In genomic region chr3:50269977-50270413, GRCh38 we compare ENCODE assay signal across 8 cellular contexts. TPM values are rescaled to one million over a fixed set of nuclear protein-coding genes. Genes with fewer than 3 reads are reported as not detected.
DNase-seq lines count a peak whose midpoint lies in the region; ATAC-seq and TF ChIP-seq lines count a peak whose summit lies in the region.
"Had no signal": no experiment of that assay in that cellular context is flagged by ENCODE, and none has a peak within 500 bp of the region (broad histone marks: within the 10 kb centered on the region; RNA-seq: fewer than 3 reads in every experiment).

No MANE protein-coding gene starts in this region.

- H3K27ac Mint-ChIP-seq in activated T-helper 17 cell treated with anti-CD3 and anti-CD28 coated beads, Interleukin-2, amount 50 U/mL, for 72 hours, result no peak overlapping the region

- H3K4me2 ChIP-seq in mesenchymal stem cell (ENCODE audit: low read length, poor library complexity, severe bottlenecking), result no peak overlapping the region

- H3K4me3 ChIP-seq in AG04449 (ENCODE audit: low read depth, low read length) (peak overlapping the region; percentile 38), WI38 (ENCODE audit: low read depth, low read length) (peak overlapping the region; percentile 56), mesenchymal stem cell (ENCODE audit: insufficient read depth in 1 of 2, low read depth in 1 of 2, low read length in 2 of 2) (no peak overlapping the region)

- no peak overlapping the region for H2BK5ac ChIP-seq in mesenchymal stem cell (ENCODE audit: low read depth, low read length, poor library complexity, severe bottlenecking)

- H3K27me3 Mint-ChIP-seq in activated T-helper 17 cell treated with anti-CD3 and anti-CD28 coated beads, Interleukin-2, amount 50 U/mL, for 72 hours, result peaks cover 12% of the 10 kb centered on the region

- peak overlapping the region; percentile 23 for H2AK5ac ChIP-seq in mesenchymal stem cell (ENCODE audit: low read length, severe bottlenecking)

- peak overlapping the region in 1 of 2 experiments; percentile 61 for H3K18ac ChIP-seq in mesenchymal stem cell (ENCODE audit: low read depth in 1 of 2, low read length in 2 of 2)

- peak overlapping the region in 1 of 2 experiments; percentile 37 for H2BK12ac ChIP-seq in mesenchymal stem cell (ENCODE audit: low read length in 2 of 2)

- peak overlapping the region in 1 of 2 experiments; percentile 75 for H3K23ac ChIP-seq in mesenchymal stem cell (ENCODE audit: low read length in 2 of 2)

- H3K9me3 Mint-ChIP-seq in activated T-helper 17 cell treated with anti-CD3 and anti-CD28 coated beads, Interleukin-2, amount 50 U/mL, for 72 hours, result no peaks in the 10 kb centered on the region
- H3K9me3 Mint-ChIP-seq: nephron progenitor cell had no signal

- no peaks in the 10 kb centered on the region for H3K9me3 ChIP-seq in mesenchymal stem cell (ENCODE audit: control insufficient read depth, low read length)

- H3K4me3 Mint-ChIP-seq in activated T-helper 17 cell treated with anti-CD3 and anti-CD28 coated beads, Interleukin-2, amount 50 U/mL, for 72 hours, result no peak overlapping the region
- H3K4me3 Mint-ChIP-seq: CD14-positive monocyte had no signal

- 91% methylated on average over 8 of the region's 8 CpGs for WGBS in mesenchymal stem cell

- CTCF ChIA-PET in AG04449 (lab: Yijun Ruan, JAX), result interaction anchor here (1.0 to 40.0 kb wide), 6 partner anchors 9 to 148 kb away, joined by 3 to 1609 read pairs (median 8); partner anchors contain the start of genes GNAI2, GNAT1 and LSMEM2

- peak overlapping the region in 1 of 2 experiments; percentile 22 for H3K4ac ChIP-seq in mesenchymal stem cell (ENCODE audit: low read depth in 1 of 2, low read length in 2 of 2)

- H2AFZ ChIP-seq in mesenchymal stem cell (ENCODE audit: low read depth, low read length), result no peak overlapping the region

- TF ChIP-seq CTCF in AG04449 (IDR thresholded peaks at IDR 0.05; ENCODE audit: insufficient read depth, low read length, missing control alignments), result no peak
- TF ChIP-seq CTCF in WI38 (IDR thresholded peaks at IDR 0.05; ENCODE audit: low read depth, low read length), result no peak

- DNase-seq in AG04449 (ENCODE audit: low read depth, low spot score) (no peak), mesenchymal stem cell (peak; percentile 42), SKM-1 (lab: John Stamatoyannopoulos, UW; ENCODE audit: unreplicated experiment) (no peak)
- DNase-seq: nephron progenitor cell had no signal

- H3K9ac ChIP-seq in mesenchymal stem cell (ENCODE audit: low read length), result no peak overlapping the region

- no peaks in the 10 kb centered on the region for H3K79me1 ChIP-seq in mesenchymal stem cell (replicated peaks; ENCODE audit: low read length, poor library complexity, severe bottlenecking)

- peak overlapping the region in 1 of 2 experiments; percentile 68 for H3K14ac ChIP-seq in mesenchymal stem cell (ENCODE audit: low read length in 2 of 2)

- H2BK15ac ChIP-seq in mesenchymal stem cell (ENCODE audit: low read depth, poor library complexity, severe bottlenecking), result no peak overlapping the region

- peaks cover 9% of the 10 kb centered on the region for H3K4me1 Mint-ChIP-seq in activated T-helper 17 cell treated with anti-CD3 and anti-CD28 coated beads, Interleukin-2, amount 50 U/mL, for 72 hours

- no peaks in the 10 kb centered on the region for H3K36me3 ChIP-seq in mesenchymal stem cell (ENCODE audit: control insufficient read depth in 1 of 2, insufficient read depth in 2 of 2, low read depth in 1 of 2, low read length in 2 of 2)

- peak overlapping the region; percentile 5 for H4K91ac ChIP-seq in mesenchymal stem cell (ENCODE audit: low read length)

- no peak overlapping the region for H4K8ac ChIP-seq in mesenchymal stem cell (ENCODE audit: low read length)

- H3K27ac ChIP-seq in mesenchymal stem cell (ENCODE audit: low read length, poor library complexity, severe bottlenecking), result no peak overlapping the region

- POLR2A ChIA-PET in AG04449 (lab: Yijun Ruan, JAX), result interaction anchor here (0.6 to 1.4 kb wide), 3 partner anchors 22 to 43 kb away, joined by 3 to 5 read pairs (median 4); partner anchors contain the start of genes GNAI2 and IFRD2

- H2BK120ac ChIP-seq in mesenchymal stem cell (ENCODE audit: low read depth, low read length), result no peak overlapping the region

- H3K36me3 Mint-ChIP-seq in activated T-helper 17 cell treated with anti-CD3 and anti-CD28 coated beads, Interleukin-2, amount 50 U/mL, for 72 hours (ENCODE audit: low read depth), result no peaks in the 10 kb centered on the region

- H3K4me1 ChIP-seq in mesenchymal stem cell (ENCODE audit: control insufficient read depth, insufficient read depth, low read depth, low read length), result peaks cover 73% of the 10 kb centered on the region

- peaks cover 13 to 16% of the 10 kb centered on the region in 2 experiments for H3K27me3 ChIP-seq in mesenchymal stem cell (ENCODE audit: control insufficient read depth in 1 of 2, insufficient read depth in 1 of 2, low read length in 2 of 2)

- no peak for ATAC-seq in activated T-helper 17 cell treated with anti-CD3 and anti-CD28 coated beads, Interleukin-2, amount 50 U/mL, for 72 hours (replicated peaks)
- ATAC-seq in GM19324 (IDR thresholded peaks at IDR 0.05; ENCODE audit: low FRiP score, unreplicated experiment), result no peak

RNA-seq across cellular contexts. Expression of gene SEMA3B, which starts 1.0 kb away (rescaled TPM):
- 4.7 TPM for polyA plus RNA-seq in mesenchymal stem cell (2013, experiment 1 of 2)
- 4.8 TPM for polyA plus RNA-seq in mesenchymal stem cell (2013, experiment 2 of 2)
- 1 to 10 TPM; 1.2 to 2.3 TPM for total RNA-seq in activated T-helper 17 cell treated with anti-CD3 and anti-CD28 coated beads, Interleukin-2, amount 50 U/mL, for 72 hours
- polyA plus RNA-seq: CD14-positive monocyte had no signal

RNA-seq across cellular contexts. Expression of gene LSMEM2, which starts 8.9 kb away (rescaled TPM):
- not detected for polyA plus RNA-seq in mesenchymal stem cell (2013, experiment 1 of 2)
- polyA plus RNA-seq in mesenchymal stem cell (2013, experiment 2 of 2), result not detected
- total RNA-seq in activated T-helper 17 cell treated with anti-CD3 and anti-CD28 coated beads, Interleukin-2, amount 50 U/mL, for 72 hours, result under 1 TPM in 1 of 2 donors, not detected in 1; 0.34 TPM
- polyA plus RNA-seq: CD14-positive monocyte had no signal

RNA-seq across cellular contexts. Expression of gene IFRD2, which starts 22.2 kb away (rescaled TPM):
- 24.4 TPM for polyA plus RNA-seq in mesenchymal stem cell (2013, experiment 1 of 2)
- 23.2 TPM for polyA plus RNA-seq in mesenchymal stem cell (2013, experiment 2 of 2)
- 100 to 1,000 TPM in 1 of 2 donors, 10 to 100 TPM in 1; 59.2 to 139 TPM for total RNA-seq in activated T-helper 17 cell treated with anti-CD3 and anti-CD28 coated beads, Interleukin-2, amount 50 U/mL, for 72 hours

RNA-seq across cellular contexts. Expression of gene HYAL3, which starts 29.2 kb away (rescaled TPM):
- 4.2 TPM for polyA plus RNA-seq in mesenchymal stem cell (2013, experiment 1 of 2)
- 4.2 TPM for polyA plus RNA-seq in mesenchymal stem cell (2013, experiment 2 of 2)
- 10 to 100 TPM; 12.2 to 13.0 TPM for total RNA-seq in activated T-helper 17 cell treated with anti-CD3 and anti-CD28 coated beads, Interleukin-2, amount 50 U/mL, for 72 hours

RNA-seq across cellular contexts. Expression of gene NAA80, which starts 29.2 kb away (rescaled TPM):
- polyA plus RNA-seq in mesenchymal stem cell (2013, experiment 1 of 2), result 11.2 TPM
- polyA plus RNA-seq in mesenchymal stem cell (2013, experiment 2 of 2), result 11.6 TPM
- total RNA-seq in activated T-helper 17 cell treated with anti-CD3 and anti-CD28 coated beads, Interleukin-2, amount 50 U/mL, for 72 hours, result 10 to 100 TPM; 24.4 to 37.8 TPM

Comparison
In these comparisons a context has a peak if more than half of its experiments do, and no peak if none do; other contexts are left out.
1. H3K4me3 ChIP-seq: peak in AG04449 (single experiment) and WI38 (single experiment); none in mesenchymal stem cell (0 of 2).